In genomic region chr10:90302758-90303443, GRCh38 we compare ENCODE assay signal across 19 cellular contexts.
DNase-seq lines count a peak whose midpoint lies in the region; ATAC-seq, FAIRE-seq and TF ChIP-seq lines count a peak whose summit lies in the region.
"Had no signal": no experiment of that assay in that cellular context is flagged by ENCODE, and none has a peak within 500 bp of the region (broad histone marks: within the 10 kb centered on the region; RNA-seq: fewer than 3 reads in every experiment).

No MANE protein-coding gene starts in this region.

- DNase-seq in HAP-1 (ENCODE audit: low spot score in 2 of 2), result peak; percentile 80 to 88
- no peak for DNase-seq in H1 (ENCODE audit: low read depth in 1 of 2, low spot score in 2 of 2)
- no peak for DNase-seq in mesothelial cell of epicardium (ENCODE audit: low spot score in 2 of 2, unreplicated experiment in 2 of 2)
- DNase-seq in CD4-positive, alpha-beta memory T cell, result no peak
- no peak for DNase-seq in D341Med (ENCODE audit: low spot score)
- DNase-seq: BE2C; CD8-positive, alpha-beta T cell; COR-L47; DND-41; GF-D8; KG1 had no signal

- H3K4me1 Mint-ChIP-seq in mesothelial cell of epicardium, result peaks cover 33% of the 10 kb centered on the region
- no peaks in the 10 kb centered on the region for H3K4me1 Mint-ChIP-seq in CD4-positive, alpha-beta memory T cell
- H3K4me1 Mint-ChIP-seq: IgD-negative memory B cell had no signal

- H2AFZ ChIP-seq in H1 (ENCODE audit: low read length), result no peak overlapping the region

- no peak for TF ChIP-seq RAD21 in H1 (IDR thresholded peaks at IDR 0.05 in 1 of 2, conservative IDR thresholded peaks at IDR 0.05 in 1 of 2; ENCODE audit: low read depth in 2 of 2, low read length in 2 of 2)

- H3K27me3 Mint-ChIP-seq in mesothelial cell of epicardium (ENCODE audit: low read depth), result no peaks in the 10 kb centered on the region
- peaks cover 0 to 2% of the 10 kb centered on the region in 2 donors for H3K27me3 Mint-ChIP-seq in CD4-positive, alpha-beta memory T cell

- H3K36me3 ChIP-seq in HAP-1 (replicated peaks), result no peaks in the 10 kb centered on the region
- H3K36me3 ChIP-seq in HUES6 (ENCODE audit: control insufficient read depth, insufficient read depth, low read length), result peaks cover 11% of the 10 kb centered on the region
- H3K36me3 ChIP-seq in H1 (ENCODE audit: control insufficient read depth in 2 of 4, insufficient read depth in 4 of 4, low read length in 3 of 4), result peaks cover 0 to 26% (median 4%) of the 10 kb centered on the region in 4 experiments; a peak in 3 of 8 replicates
- no peaks in the 10 kb centered on the region for H3K36me3 ChIP-seq in CD4-positive, alpha-beta memory T cell (ENCODE audit: insufficient read depth, low read length)
- H3K36me3 ChIP-seq: BE2C had no signal

- H2BK12ac ChIP-seq in H1 (ENCODE audit: low read depth, low read length), result no peak overlapping the region

- peak overlapping the region; percentile 10 for H4K91ac ChIP-seq in H1 (replicated peaks; ENCODE audit: insufficient read length, low read length)

- peak overlapping the region; percentile 52 for H3K9ac ChIP-seq in HUES6 (ENCODE audit: low read length)
- H3K9ac ChIP-seq in H1 (replicated peaks in 1 of 4; ENCODE audit: extremely low read depth in 1 of 4, low read depth in 3 of 4, low read length in 3 of 4), result no peak overlapping the region

- peaks cover 35% of the 10 kb centered on the region for H3K4me1 ChIP-seq in HAP-1
- peaks cover 26% of the 10 kb centered on the region for H3K4me1 ChIP-seq in HUES6 (ENCODE audit: control insufficient read depth, insufficient read depth, low read length)
- peaks cover 4 to 12% (median 9%) of the 10 kb centered on the region in 4 experiments; a peak in 5 of 7 replicates for H3K4me1 ChIP-seq in H1 (replicated peaks in 1 of 4; ENCODE audit: control insufficient read depth in 3 of 4, insufficient read depth in 4 of 4, low read length in 3 of 4)
- no peaks in the 10 kb centered on the region for H3K4me1 ChIP-seq in CD4-positive, alpha-beta memory T cell (ENCODE audit: insufficient read depth, low read length)
- H3K4me1 ChIP-seq: A549, BE2C had no signal

- TF ChIP-seq CTCF in H1 (IDR thresholded peaks at IDR 0.05; ENCODE audit: control extremely low read depth in 1 of 3, insufficient read depth in 1 of 3, low read depth in 1 of 3, low read length in 3 of 3) (no peak), mesothelial cell of epicardium (IDR thresholded peaks at IDR 0.05; ENCODE audit: unreplicated experiment) (no peak)

- FAIRE-seq in H1 (lab: Jason Lieb, UNC), result peak; percentile 50
- FAIRE-seq: A549, H54 had no signal

- H3K36me3 Mint-ChIP-seq in mesothelial cell of epicardium, result no peaks in the 10 kb centered on the region
- no peaks in the 10 kb centered on the region for H3K36me3 Mint-ChIP-seq in CD4-positive, alpha-beta memory T cell
- H3K36me3 Mint-ChIP-seq: CD8-positive, alpha-beta T cell; IgD-negative memory B cell had no signal

- H3K23ac ChIP-seq in H1 (ENCODE audit: insufficient read length), result no peak overlapping the region

- H3K4ac ChIP-seq in H1 (replicated peaks; ENCODE audit: insufficient read length, low read depth, low read length), result no peak overlapping the region

- H3K27ac Mint-ChIP-seq in mesothelial cell of epicardium, result peak overlapping the region; percentile 32
- no peak overlapping the region for H3K27ac Mint-ChIP-seq in CD4-positive, alpha-beta memory T cell
- H3K27ac Mint-ChIP-seq: CD8-positive, alpha-beta T cell; IgD-negative memory B cell had no signal

- 80% methylated on average over 8 of the region's 8 CpGs; no CpG with 5 or more reads in 1 of the 2 experiments for WGBS in H1 (ENCODE audit: extremely low coverage in 1 of 2, insufficient coverage in 1 of 2, insufficient read length in 1 of 2, insufficient replicate concordance in 2 of 2, low coverage in 1 of 2, low lambda C conversion rate in 2 of 2, missing lambda C conversion rate in 1 of 2), 2 experiments

- no peaks in the 10 kb centered on the region for H3K79me1 ChIP-seq in H1 (ENCODE audit: low read depth, low read length)

- H3K4me3 ChIP-seq in HAP-1 (no peak overlapping the region), HUES6 (ENCODE audit: low read depth, low read length) (no peak overlapping the region), H1 (ENCODE audit: extremely low read depth in 1 of 4, insufficient read depth in 2 of 4, low read depth in 3 of 4, low read length in 4 of 4) (no peak overlapping the region)
- no peak overlapping the region for H3K4me3 ChIP-seq in CD4-positive, alpha-beta memory T cell (ENCODE audit: low read length in 2 of 2)
- H3K4me3 ChIP-seq: A549 had no signal

- 0 out of 3 replicates have a peak, but pooled peaks of 1 of the 2 experiments have one; percentile 42 for TF ChIP-seq POLR2A in H1 (IDR thresholded peaks at IDR 0.05; ENCODE audit: control extremely low read depth in 1 of 2, low read depth in 2 of 2, low read length in 2 of 2)

- H3K18ac ChIP-seq in H1 (ENCODE audit: extremely low read depth, low read length), result no peak overlapping the region

- H3K9me3 ChIP-seq in HAP-1 (no peaks in the 10 kb centered on the region), HUES6 (ENCODE audit: control insufficient read depth, insufficient read depth, low read depth, low read length) (no peaks in the 10 kb centered on the region), H1 (ENCODE audit: insufficient read depth in 2 of 2, low read depth in 1 of 2, low read length in 1 of 2) (no peaks in the 10 kb centered on the region)
- H3K9me3 ChIP-seq in CD4-positive, alpha-beta memory T cell (ENCODE audit: control insufficient read depth in 1 of 2, low read length in 2 of 2), result no peaks in the 10 kb centered on the region
- H3K9me3 ChIP-seq: A549, BE2C had no signal

- H3K79me2 ChIP-seq in H1 (ENCODE audit: control insufficient read depth in 1 of 2, insufficient read depth in 2 of 2, low read length in 2 of 2), result peaks cover 0 to 3% of the 10 kb centered on the region in 2 experiments; a peak in 2 of 4 replicates

- POLR2A ChIA-PET in H1 (lab: Charles Lee; ENCODE audit: partially characterized antibody), result interaction anchor here (0.7 to 2.5 kb wide), 3 partner anchors 11 to 30 kb away, joined by 3 to 9 read pairs (median 3); no protein-coding TSS in a partner anchor
- POLR2A ChIA-PET in CD4-positive, alpha-beta memory T cell (lab: Charles Lee; ENCODE audit: partially characterized antibody), result no interaction called here

- no peaks in the 10 kb centered on the region for H4K20me1 ChIP-seq in H1 (replicated peaks in 1 of 2; ENCODE audit: control insufficient read depth in 1 of 2, insufficient read depth in 2 of 2, low read length in 2 of 2)

- H3K4me2 ChIP-seq in H1 (ENCODE audit: insufficient read depth in 1 of 2, low read depth in 2 of 2, low read length in 2 of 2), result no peak overlapping the region; a peak in 1 of 4 replicates
- H3K4me2 ChIP-seq: A549 had no signal

- peak overlapping the region; percentile 67 for H4K5ac ChIP-seq in H1 (ENCODE audit: insufficient read length, low read depth, low read length)

- no peak for TF ChIP-seq EP300 in H1 (IDR thresholded peaks at IDR 0.05; ENCODE audit: borderline replicate concordance in 1 of 2, low read depth in 2 of 2, low read length in 2 of 2)

- no peaks in the 10 kb centered on the region for H3K27me3 ChIP-seq in HAP-1 (ENCODE audit: low read depth)
- no peaks in the 10 kb centered on the region for H3K27me3 ChIP-seq in HUES6 (ENCODE audit: control insufficient read depth, insufficient read depth, low read length)
- H3K27me3 ChIP-seq in H1 (replicated peaks in 1 of 4; ENCODE audit: control insufficient read depth in 3 of 4, extremely low read depth in 1 of 4, insufficient read depth in 3 of 4, low read length in 3 of 4), result no peaks in the 10 kb centered on the region
- H3K27me3 ChIP-seq in CD4-positive, alpha-beta memory T cell (ENCODE audit: insufficient read depth, low read length), result no peaks in the 10 kb centered on the region
- H3K27me3 ChIP-seq: BE2C had no signal

- H3K27ac ChIP-seq in HUES6 (ENCODE audit: low read depth, low read length) (peak overlapping the region; percentile 77; the same call in 1 of the 2 replicates), H1 (ENCODE audit: low read depth, low read length) (no peak overlapping the region)
- H3K27ac ChIP-seq in CD4-positive, alpha-beta memory T cell (ENCODE audit: low read depth, low read length), result no peak overlapping the region
- H3K27ac ChIP-seq: A549, C4-2B, HL-60 had no signal

- H3K4me3 Mint-ChIP-seq in mesothelial cell of epicardium, result no peak overlapping the region
- no peak overlapping the region for H3K4me3 Mint-ChIP-seq in CD4-positive, alpha-beta memory T cell
- H3K4me3 Mint-ChIP-seq: CD8-positive, alpha-beta T cell; IgD-negative memory B cell had no signal

- no peak overlapping the region for H3K56ac ChIP-seq in H1 (replicated peaks; ENCODE audit: insufficient read length, low read depth, low read length)

- H2AK5ac ChIP-seq in H1 (ENCODE audit: low read depth, low read length), result 0 out of 2 replicates have a peak overlapping the region, but pooled peaks have one; percentile 8

- peak overlapping the region; percentile 99 for H2BK120ac ChIP-seq in H1 (replicated peaks; ENCODE audit: low read depth, low read length)

- CTCF ChIA-PET in H1 (lab: Charles Lee; ENCODE audit: partially characterized antibody), result interaction anchor here (1.0 kb wide), 1 partner anchor 290 kb away, joined by 3 read pairs; no protein-coding TSS in a partner anchor
- CTCF ChIA-PET in CD4-positive, alpha-beta memory T cell (lab: Charles Lee; ENCODE audit: partially characterized antibody), result no interaction called here

- no peak overlapping the region for H2BK15ac ChIP-seq in H1 (ENCODE audit: low read length)

- no peak overlapping the region for H2BK5ac ChIP-seq in H1 (ENCODE audit: low read depth, low read length)

- no peaks in the 10 kb centered on the region; the same call in 1 of the 2 replicates for H3K23me2 ChIP-seq in H1 (ENCODE audit: low read depth, low read length)

- intact Hi-C loops in CD4-positive, alpha-beta memory T cell (cut with micrococcal nuclease), result no loop called here

- H3K14ac ChIP-seq in H1 (ENCODE audit: insufficient read length), result no peak overlapping the region

- H4K8ac ChIP-seq in H1 (ENCODE audit: extremely low read depth, insufficient read depth, low read length), result no peak overlapping the region

- in situ Hi-C loops in HAP-1 (cut with MboI; ENCODE audit: low sequenced_read_pairs), result no loop called here

- no peaks in the 10 kb centered on the region for H3K9me3 Mint-ChIP-seq in mesothelial cell of epicardium
- H3K9me3 Mint-ChIP-seq in CD4-positive, alpha-beta memory T cell, result peaks cover 0 to 2% (median 0%) of the 10 kb centered on the region in 8 donors
- H3K9me3 Mint-ChIP-seq: CD8-positive, alpha-beta T cell had no signal

- H2BK20ac ChIP-seq in H1 (ENCODE audit: low read length), result no peak overlapping the region

- no peak for ATAC-seq in GM18517 (IDR thresholded peaks at IDR 0.05; ENCODE audit: unreplicated experiment)
- ATAC-seq in HG03439 (IDR thresholded peaks at IDR 0.05; ENCODE audit: unreplicated experiment), result no peak
- ATAC-seq: A549; CD8-positive, alpha-beta T cell had no signal

TF ChIP-seq in H1, 55 proteins besides CTCF, POLR2A, EP300 and RAD21 (continues in another document):
- TF ChIP-seq RBBP5 (IDR thresholded peaks at IDR 0.05; ENCODE audit: borderline replicate concordance, low read depth, low read length), result no peak

Comparison
In these comparisons a context has a peak if more than half of its experiments do, and no peak if none do; other contexts are left out.
1. DNase-seq: peak in HAP-1 (2 of 2); none in H1 (0 of 2), mesothelial cell of epicardium (0 of 2), CD4-positive, alpha-beta memory T cell (0 of 5) and D341Med (single experiment).